14 cellular contexts compared by ENCODE assay signal in genomic region chr14:32006267-32007110, GRCh38.
A peak's percentile ranks its signal among the peaks of the same experiment; 100 is the strongest.
DNase-seq lines count a peak whose midpoint lies in the region; FAIRE-seq and TF ChIP-seq lines count a peak whose summit lies in the region.
"Had no signal": no experiment of that assay in that cellular context is flagged by ENCODE, and none has a peak within 500 bp of the region (broad histone marks: within the 10 kb centered on the region; RNA-seq: fewer than 3 reads in every experiment).

No MANE protein-coding gene starts in this region.

- DNase-seq in astrocyte (ENCODE audit: low read depth) (no peak), mesendoderm (peak; percentile 63), NCI-H1417 (lab: John Stamatoyannopoulos, UW) (no peak), NCI-H2171 (lab: John Stamatoyannopoulos, UW) (no peak), mesothelial cell of epicardium (ENCODE audit: low spot score in 2 of 2, unreplicated experiment in 2 of 2) (no peak), NCI-H1105 (lab: John Stamatoyannopoulos, UW) (no peak)
- DNase-seq: activated T-cell treated with anti-CD3 and anti-CD28 coated beads, Interleukin-2, amount 50 U/mL, for 48 hours; NCI-H1930; RPMI8226; testis had no signal

- no peak overlapping the region for H3K4me3 ChIP-seq in HUES48 (ENCODE audit: low read depth, low read length)
- no peak overlapping the region for H3K4me3 ChIP-seq in astrocyte (ENCODE audit: insufficient read depth, low read depth, low read length)
- no peak overlapping the region for H3K4me3 ChIP-seq in mesendoderm (ENCODE audit: low read length)
- H3K4me3 ChIP-seq: testis had no signal

- H3K9me3 Mint-ChIP-seq in astrocyte (ENCODE audit: unreplicated experiment) (no peaks in the 10 kb centered on the region), mesothelial cell of epicardium (no peaks in the 10 kb centered on the region)

- H4K20me1 ChIP-seq in astrocyte (ENCODE audit: insufficient read depth, low read length) = no peaks in the 10 kb centered on the region

- peak overlapping the region; percentile 32 for H2AK5ac ChIP-seq in mesendoderm (ENCODE audit: low read length)

- no peaks in the 10 kb centered on the region for H3K27me3 ChIP-seq in HUES48 (ENCODE audit: control insufficient read depth, insufficient read depth, low read length)
- no peaks in the 10 kb centered on the region for H3K27me3 ChIP-seq in astrocyte (ENCODE audit: insufficient read depth, low read length)
- no peaks in the 10 kb centered on the region for H3K27me3 ChIP-seq in mesendoderm (ENCODE audit: insufficient read depth, low read length, poor library complexity)
- H3K27me3 ChIP-seq: testis had no signal

- H3K79me2 ChIP-seq in astrocyte (ENCODE audit: insufficient read depth, low read length) (no peaks in the 10 kb centered on the region), mesendoderm (ENCODE audit: control insufficient read depth, insufficient read depth, low read length) (no peaks in the 10 kb centered on the region)

- WGBS in mesendoderm (ENCODE audit: extremely low coverage, insufficient coverage, low lambda C conversion rate) = no CpG with 5 or more reads among the region's 14 CpGs

- H3K56ac ChIP-seq in mesendoderm (ENCODE audit: low read length) = peak overlapping the region; percentile 62

- H4K8ac ChIP-seq in mesendoderm (ENCODE audit: low read depth, low read length) = no peak overlapping the region

- H2BK15ac ChIP-seq in mesendoderm (replicated peaks; ENCODE audit: low read depth) = no peak overlapping the region

- FAIRE-seq in astrocyte (lab: Jason Lieb, UNC) = no peak
- FAIRE-seq: islet of Langerhans had no signal

- H3K9ac ChIP-seq in HUES48 (ENCODE audit: low read depth, low read length) (no peak overlapping the region), astrocyte (ENCODE audit: low read length) (no peak overlapping the region), mesendoderm (ENCODE audit: low read length) (no peak overlapping the region)

- no peak overlapping the region for H3K4ac ChIP-seq in mesendoderm (ENCODE audit: low read depth, low read length)

- H3K27ac ChIP-seq in C4-2B = peak overlapping the region; percentile 6
- peak overlapping the region; percentile 72 for H3K27ac ChIP-seq in HUES48 (ENCODE audit: low read depth, low read length)
- H3K27ac ChIP-seq in astrocyte (ENCODE audit: low read depth, low read length) = no peak overlapping the region
- peak overlapping the region; percentile 25 for H3K27ac ChIP-seq in mesendoderm (ENCODE audit: low read depth, low read length)
- H3K27ac ChIP-seq: VCaP had no signal

- no peak overlapping the region for H2AFZ ChIP-seq in astrocyte (ENCODE audit: low read depth, low read length)

- no peak for TF ChIP-seq CTCF in C4-2B (conservative IDR thresholded peaks at IDR 0.05)
- TF ChIP-seq CTCF in astrocyte (IDR thresholded peaks at IDR 0.05; ENCODE audit: insufficient read depth, low read depth, low read length) = no peak
- TF ChIP-seq CTCF in mesothelial cell of epicardium (IDR thresholded peaks at IDR 0.05; ENCODE audit: unreplicated experiment) = no peak

- H2BK120ac ChIP-seq in mesendoderm (ENCODE audit: low read depth, low read length) = no peak overlapping the region

- peak overlapping the region; percentile 70 for H3K27ac Mint-ChIP-seq in astrocyte (ENCODE audit: unreplicated experiment)
- H3K27ac Mint-ChIP-seq in mesothelial cell of epicardium = no peak overlapping the region

- H3K4me1 Mint-ChIP-seq in astrocyte (ENCODE audit: low read depth, unreplicated experiment) (peaks cover 41% of the 10 kb centered on the region), mesothelial cell of epicardium (peaks cover 37% of the 10 kb centered on the region)

- peak overlapping the region; percentile 3 for H3K23ac ChIP-seq in mesendoderm (ENCODE audit: low read length)

- peak overlapping the region; percentile 44 for H3K4me2 ChIP-seq in astrocyte (ENCODE audit: low read length)
- H3K4me2 ChIP-seq in mesendoderm (ENCODE audit: low read length) = no peak overlapping the region

- H3K27me3 Mint-ChIP-seq in astrocyte (ENCODE audit: low read depth, unreplicated experiment) (no peaks in the 10 kb centered on the region), mesothelial cell of epicardium (ENCODE audit: low read depth) (no peaks in the 10 kb centered on the region)

- no peaks in the 10 kb centered on the region for H3K79me1 ChIP-seq in mesendoderm (ENCODE audit: low read length)

- H2BK5ac ChIP-seq in mesendoderm (ENCODE audit: low read length) = no peak overlapping the region

- no peak overlapping the region for H4K5ac ChIP-seq in mesendoderm (ENCODE audit: low read length)

- H3K36me3 ChIP-seq in HUES48 (ENCODE audit: control insufficient read depth, insufficient read depth, low read length) (no peaks in the 10 kb centered on the region), astrocyte (ENCODE audit: insufficient read depth, low read length) (no peaks in the 10 kb centered on the region), mesendoderm (ENCODE audit: control insufficient read depth, insufficient read depth, low read length) (no peaks in the 10 kb centered on the region)

- H3K4me3 Mint-ChIP-seq in astrocyte (ENCODE audit: unreplicated experiment) = peak overlapping the region; percentile 22
- no peak overlapping the region for H3K4me3 Mint-ChIP-seq in mesothelial cell of epicardium

- H3K4me1 ChIP-seq in HUES48 (ENCODE audit: control insufficient read depth, insufficient read depth, low read length) (peaks cover 9% of the 10 kb centered on the region; the same call in 1 of the 2 replicates), astrocyte (ENCODE audit: insufficient read depth, low read length) (peaks cover 14% of the 10 kb centered on the region), mesendoderm (ENCODE audit: control insufficient read depth, low read depth, low read length) (peaks cover 9% of the 10 kb centered on the region)

- no peak overlapping the region for H3K18ac ChIP-seq in mesendoderm (ENCODE audit: low read length)

- H3K9me3 ChIP-seq in HUES48 (ENCODE audit: control insufficient read depth, insufficient read depth, low read length) (no peaks in the 10 kb centered on the region), astrocyte (ENCODE audit: insufficient read depth, low read depth, low read length) (no peaks in the 10 kb centered on the region)
- H3K9me3 ChIP-seq: testis had no signal

- no peaks in the 10 kb centered on the region for H3K36me3 Mint-ChIP-seq in astrocyte (ENCODE audit: low read depth, unreplicated experiment)
- no peaks in the 10 kb centered on the region for H3K36me3 Mint-ChIP-seq in mesothelial cell of epicardium
